1 cellular context compared by ENCODE assay signal in genomic region chr1:186375152-186375928, GRCh38.
TF ChIP-seq lines count a peak whose summit lies in the region.

ODR4 (plus strand) TSS chr1:186375838; CDS start chr1:186379786, 3,948 bp downstream.
TPR (minus strand) TSS chr1:186375253; CDS start chr1:186375028, 225 bp downstream.

TF ChIP-seq in HepG2, 621 proteins besides CTCF, POLR2A, EP300 and RAD21 (continued from another document):
- TF ChIP-seq BCL3 (CRISPR knock-in tag; IDR thresholded peaks at IDR 0.05) (no peak), ZNF784 (CRISPR knock-in tag; IDR thresholded peaks at IDR 0.05; ENCODE audit: borderline replicate concordance) (no peak), SATB2 (CRISPR knock-in tag; IDR thresholded peaks at IDR 0.05) (0 out of 2 replicates have a peak, but pooled peaks have one; percentile 31), HNRNPK (IDR thresholded peaks at IDR 0.05; ENCODE audit: low read depth, low read length, poor library complexity, severe bottlenecking) (peak; percentile 19), MTA3 (CRISPR knock-in tag; IDR thresholded peaks at IDR 0.05) (no peak), ESRRA (CRISPR knock-in tag; IDR thresholded peaks at IDR 0.05; ENCODE audit: low read depth) (peak; percentile 44; the same call in 1 of the 2 replicates), HNF1B (CRISPR knock-in tag; IDR thresholded peaks at IDR 0.05) (peak; percentile 76), ZNF225 (CRISPR knock-in tag; IDR thresholded peaks at IDR 0.05) (no peak), ZNF749 (CRISPR knock-in tag; IDR thresholded peaks at IDR 0.05; ENCODE audit: borderline replicate concordance) (no peak), ZNF777 (CRISPR knock-in tag; IDR thresholded peaks at IDR 0.05) (no peak), TBX2 (CRISPR knock-in tag; IDR thresholded peaks at IDR 0.05; ENCODE audit: borderline replicate concordance) (peak; percentile 86), ZNF569 (CRISPR knock-in tag; IDR thresholded peaks at IDR 0.05; ENCODE audit: borderline replicate concordance) (0 out of 2 replicates have a peak, but pooled peaks have one; percentile 11), GMEB2 (CRISPR knock-in tag; IDR thresholded peaks at IDR 0.05; ENCODE audit: low read depth) (no peak), SALL2 (CRISPR knock-in tag; IDR thresholded peaks at IDR 0.05) (peak; percentile 68; the same call in 1 of the 2 replicates), HMG20A (CRISPR knock-in tag; IDR thresholded peaks at IDR 0.05; ENCODE audit: borderline replicate concordance) (no peak), CC2D1A (CRISPR knock-in tag; IDR thresholded peaks at IDR 0.05) (peak; percentile 26; the same call in 1 of the 2 replicates), MXI1 (IDR thresholded peaks at IDR 0.05; ENCODE audit: borderline replicate concordance, low read depth, low read length) (peak; percentile 74; the same call in 1 of the 3 replicates), KDM4B (CRISPR knock-in tag; IDR thresholded peaks at IDR 0.05) (0 out of 2 replicates have a peak, but pooled peaks have one; percentile 14), MEF2D (CRISPR knock-in tag; IDR thresholded peaks at IDR 0.05) (peak; percentile 78; the same call in 1 of the 2 replicates), NR1H2 (CRISPR knock-in tag; IDR thresholded peaks at IDR 0.05; ENCODE audit: borderline replicate concordance, low read depth) (no peak), HNF1A (IDR thresholded peaks at IDR 0.05; ENCODE audit: low read depth) (peak; percentile 48; the same call in 1 of the 2 replicates), HNF1A (CRISPR knock-in tag; IDR thresholded peaks at IDR 0.05; ENCODE audit: borderline replicate concordance) (peak; percentile 72; the same call in 1 of the 2 replicates), NFIC (IDR thresholded peaks at IDR 0.05; ENCODE audit: low read length) (0 out of 2 replicates have a peak, but pooled peaks have one; percentile 10), CHD4 (IDR thresholded peaks at IDR 0.05; ENCODE audit: borderline replicate concordance, low read length) (no peak), IRF1 (CRISPR knock-in tag; IDR thresholded peaks at IDR 0.05; ENCODE audit: low read depth) (0 out of 2 replicates have a peak, but pooled peaks have one; percentile 35), THAP8 (CRISPR knock-in tag; IDR thresholded peaks at IDR 0.05; ENCODE audit: borderline replicate concordance) (no peak), CREBL2 (CRISPR knock-in tag; IDR thresholded peaks at IDR 0.05; ENCODE audit: borderline replicate concordance) (no peak), DR1 (CRISPR knock-in tag; IDR thresholded peaks at IDR 0.05) (peak; percentile 87), SRF (IDR thresholded peaks at IDR 0.05; ENCODE audit: low read depth, low read length) (peak; percentile 63; the same call in 1 of the 2 replicates), ZNF362 (CRISPR knock-in tag; IDR thresholded peaks at IDR 0.05; ENCODE audit: borderline replicate concordance) (no peak; the same call in 1 of the 2 replicates), POGZ (CRISPR knock-in tag; IDR thresholded peaks at IDR 0.05) (peak; percentile 93), KDM5A (IDR thresholded peaks at IDR 0.05; ENCODE audit: borderline replicate concordance, low read length) (no peak; the same call in 1 of the 2 replicates), ZNF878 (CRISPR knock-in tag; IDR thresholded peaks at IDR 0.05) (no peak; the same call in 1 of the 2 replicates), ZNF557 (CRISPR knock-in tag; IDR thresholded peaks at IDR 0.05) (0 out of 2 replicates have a peak, but pooled peaks have one; percentile 69), MLX (CRISPR knock-in tag; IDR thresholded peaks at IDR 0.05) (no peak), JUN (CRISPR knock-in tag; IDR thresholded peaks at IDR 0.05) (peak; percentile 16; the same call in 1 of the 2 replicates), PRDM10 (CRISPR knock-in tag; IDR thresholded peaks at IDR 0.05; ENCODE audit: low read depth) (no peak), ZNF44 (CRISPR knock-in tag; IDR thresholded peaks at IDR 0.05) (no peak; the same call in 1 of the 2 replicates), IRF9 (CRISPR knock-in tag; IDR thresholded peaks at IDR 0.05; ENCODE audit: borderline replicate concordance) (peak; percentile 66), SKI (IDR thresholded peaks at IDR 0.05; ENCODE audit: partially characterized antibody) (no peak)
